27 cellular contexts compared by ENCODE assay signal in genomic region chr22:32746715-32747114, GRCh38. TPM values are rescaled to one million over a fixed set of nuclear protein-coding genes. Genes with fewer than 3 reads are reported as not detected.
DNase-seq lines count a peak whose midpoint lies in the region; ATAC-seq and TF ChIP-seq lines count a peak whose summit lies in the region.
"Had no signal": no experiment of that assay in that cellular context is flagged by ENCODE, and none has a peak within 500 bp of the region (broad histone marks: within the 10 kb centered on the region; RNA-seq: fewer than 3 reads in every experiment).

No MANE protein-coding gene starts in this region.

- WGBS in right cardiac atrium = 34% methylated on average over 3 of the region's 3 CpGs
- 20 to 56% (median 22%) methylated on average over 3 of the region's 3 CpGs for WGBS in psoas muscle, 3 donors

- peaks cover 8% of the 10 kb centered on the region for H3K27me3 Mint-ChIP-seq in chondrocyte (ENCODE audit: low read depth)

- DNase-seq in fibroblast of the aortic adventitia (ENCODE audit: low read depth) (peak; percentile 46), right cardiac atrium (peak; percentile 56 to 86 (median 74)), psoas muscle (peak in 1 of 2 donors; percentile 69), vagina (ENCODE audit: extremely low spot score in 2 of 2) (no peak), chondrocyte (ENCODE audit: low spot score) (no peak)
- DNase-seq in activated T-cell treated with anti-CD3 and anti-CD28 coated beads, Interleukin-2, amount 50 U/mL, for 48 hours = no peak
- DNase-seq: activated CD4-positive, alpha-beta T cell treated with anti-CD3 and anti-CD28 coated beads, Interleukin-2, amount 10 ng/mL, durations not matched to agents 7 days and 5 days; activated effector memory CD4-positive, alpha-beta T cell treated with anti-CD3 and anti-CD28 coated beads, Interleukin-2, amount 50 U/mL, for 16 hours; activated naive CD8-positive, alpha-beta T cell treated with anti-CD3 and anti-CD28 coated beads for 36 hours; activated T-cell treated with anti-CD3 and anti-CD28 coated beads, Interleukin-2, amount 50 U/mL, for 1 hour; aorta; colonic mucosa; DMS53; effector CD8-positive, alpha-beta T cell; glutamatergic neuron; HCEC 1CT; NCI-H446 treated with DMSO at 0.1 percent for 48 hours; NCI-H82; small intestine; T-cell; thyroid gland had no signal

- H3K4me1 Mint-ChIP-seq in chondrocyte (ENCODE audit: low read depth) = peaks cover 17% of the 10 kb centered on the region
- H3K4me1 Mint-ChIP-seq: activated CD4-positive, alpha-beta T cell treated with anti-CD3 and anti-CD28 coated beads, Interleukin-2, amount 10 ng/mL, durations not matched to agents 7 days and 5 days; activated naive CD8-positive, alpha-beta T cell treated with anti-CD3 and anti-CD28 coated beads for 36 hours; IgD-negative memory B cell; T-cell had no signal

- intact Hi-C loops in right cardiac atrium (cut with DNase I) = no loop called here
- intact Hi-C loops in psoas muscle (cut with DNase I) = no loop called here
- intact Hi-C loops in vagina (cut with DNase I) = no loop called here

- H3K4me1 ChIP-seq in right cardiac atrium (ENCODE audit: control insufficient read depth, insufficient read depth, low read length) = peaks cover 11% of the 10 kb centered on the region
- H3K4me1 ChIP-seq in psoas muscle = no peaks in the 10 kb centered on the region
- H3K4me1 ChIP-seq in vagina = peaks cover 40% of the 10 kb centered on the region
- H3K4me1 ChIP-seq: BLaER1, colonic mucosa, thyroid gland had no signal

- H3K27ac ChIP-seq in right cardiac atrium (ENCODE audit: low read length) (peak overlapping the region; percentile 83), psoas muscle (no peak overlapping the region), vagina (peak overlapping the region; percentile 82)
- H3K27ac ChIP-seq: BLaER1, colonic mucosa, thyroid gland had no signal

- TF ChIP-seq CTCF in fibroblast of the aortic adventitia (IDR thresholded peaks at IDR 0.05; ENCODE audit: insufficient read depth, low read length) (no peak), psoas muscle (IDR thresholded peaks at IDR 0.05) (no peak), vagina (IDR thresholded peaks at IDR 0.05) (no peak), chondrocyte (IDR thresholded peaks at IDR 0.05) (no peak)

- H3K4me3 Mint-ChIP-seq in chondrocyte (ENCODE audit: unreplicated experiment) = no peak overlapping the region
- H3K4me3 Mint-ChIP-seq: activated CD4-positive, alpha-beta T cell treated with anti-CD3 and anti-CD28 coated beads, Interleukin-2, amount 10 ng/mL, durations not matched to agents 7 days and 5 days; activated naive CD8-positive, alpha-beta T cell treated with anti-CD3 and anti-CD28 coated beads for 36 hours; natural killer cell treated with Interleukin-12 subunit alpha and Interleukin-12 subunit beta and Interleukin-15 and Interleukin-18, amount 100 ng/mL, for 72 hours; stimulated activated naive CD8-positive, alpha-beta T cell treated with anti-CD3 and anti-CD28 coated beads, Interleukin-15, Interleukin-2, amounts not matched to agents 100 ng/mL and 50 ng/mL, for 24 hours; T-cell had no signal

- no peaks in the 10 kb centered on the region for H3K9me3 Mint-ChIP-seq in chondrocyte (ENCODE audit: low read depth)
- H3K9me3 Mint-ChIP-seq: activated CD4-positive, alpha-beta T cell treated with anti-CD3 and anti-CD28 coated beads, Interleukin-2, amount 10 ng/mL, durations not matched to agents 7 days and 5 days; activated naive CD8-positive, alpha-beta T cell treated with anti-CD3 and anti-CD28 coated beads for 36 hours; IgD-negative memory B cell; natural killer cell treated with Interleukin-12 subunit alpha and Interleukin-12 subunit beta and Interleukin-15 and Interleukin-18, amount 100 ng/mL, for 72 hours; stimulated activated naive CD8-positive, alpha-beta T cell treated with anti-CD3 and anti-CD28 coated beads, Interleukin-15, Interleukin-2, amounts not matched to agents 100 ng/mL and 50 ng/mL, for 24 hours; T-cell had no signal

- no peak overlapping the region for H3K27ac Mint-ChIP-seq in chondrocyte (ENCODE audit: unreplicated experiment)
- H3K27ac Mint-ChIP-seq: activated CD4-positive, alpha-beta T cell treated with anti-CD3 and anti-CD28 coated beads, Interleukin-2, amount 10 ng/mL, durations not matched to agents 7 days and 5 days; activated naive CD8-positive, alpha-beta T cell treated with anti-CD3 and anti-CD28 coated beads for 36 hours; IgD-negative memory B cell; natural killer cell treated with Interleukin-12 subunit alpha and Interleukin-12 subunit beta and Interleukin-15 and Interleukin-18, amount 100 ng/mL, for 72 hours; stimulated activated naive CD8-positive, alpha-beta T cell treated with anti-CD3 and anti-CD28 coated beads, Interleukin-15, Interleukin-2, amounts not matched to agents 100 ng/mL and 50 ng/mL, for 24 hours; T-cell had no signal

- H3K9me3 ChIP-seq in right cardiac atrium (ENCODE audit: control insufficient read depth, low read length) (no peaks in the 10 kb centered on the region), psoas muscle (no peaks in the 10 kb centered on the region), vagina (no peaks in the 10 kb centered on the region)
- H3K9me3 ChIP-seq: BLaER1, colonic mucosa, thyroid gland had no signal

- H3K27me3 ChIP-seq in right cardiac atrium (ENCODE audit: control insufficient read depth, insufficient read depth) = no peaks in the 10 kb centered on the region
- H3K27me3 ChIP-seq in psoas muscle (ENCODE audit: insufficient read depth in 3 of 3, low read length in 2 of 3) = peaks cover 0 to 10% (median 4%) of the 10 kb centered on the region in 3 donors
- H3K27me3 ChIP-seq in vagina = no peaks in the 10 kb centered on the region
- H3K27me3 ChIP-seq: BLaER1, colonic mucosa, thyroid gland had no signal

- no peak for TF ChIP-seq POLR2A in vagina (IDR thresholded peaks at IDR 0.05)

- H3K36me3 Mint-ChIP-seq in chondrocyte (ENCODE audit: low read depth) = no peaks in the 10 kb centered on the region
- H3K36me3 Mint-ChIP-seq: activated naive CD8-positive, alpha-beta T cell treated with anti-CD3 and anti-CD28 coated beads for 36 hours; IgD-negative memory B cell; natural killer cell treated with Interleukin-12 subunit alpha and Interleukin-12 subunit beta and Interleukin-15 and Interleukin-18, amount 100 ng/mL, for 72 hours; T-cell had no signal

- no peak overlapping the region for H3K4me3 ChIP-seq in fibroblast of the aortic adventitia (ENCODE audit: low read depth, low read length)
- no peak overlapping the region for H3K4me3 ChIP-seq in right cardiac atrium (ENCODE audit: low read length)
- no peak overlapping the region for H3K4me3 ChIP-seq in psoas muscle
- no peak overlapping the region for H3K4me3 ChIP-seq in vagina
- H3K4me3 ChIP-seq: BLaER1, colonic mucosa, lung, thyroid gland had no signal

- H3K36me3 ChIP-seq in psoas muscle (ENCODE audit: insufficient read depth in 1 of 2, low read depth in 1 of 2) = no peaks in the 10 kb centered on the region
- H3K36me3 ChIP-seq in vagina = no peaks in the 10 kb centered on the region
- H3K36me3 ChIP-seq: BLaER1, colonic mucosa, thyroid gland had no signal

- peak; percentile 59 to 65 for ATAC-seq in right cardiac atrium
- ATAC-seq in psoas muscle = peak in 3 of 4 donors; percentile 20 to 52 (median 21)
- no peak for ATAC-seq in HG02885 (IDR thresholded peaks at IDR 0.05; ENCODE audit: poor library complexity, unreplicated experiment)
- ATAC-seq: natural killer cell treated with Interleukin-12 subunit alpha and Interleukin-12 subunit beta and Interleukin-15 and Interleukin-18, amount 100 ng/mL, for 72 hours; T-cell had no signal

RNA-seq across cellular contexts. Expression of gene TIMP3, which starts 54.8 kb away (rescaled TPM):
- total RNA-seq in fibroblast of the aortic adventitia (ENCODE audit: low replicate concordance) = 153 and 329 TPM in 2 replicates
- 100 to 1,000 TPM; 488 to 893 (median 598) TPM for total RNA-seq in right cardiac atrium
- polyA plus RNA-seq in right cardiac atrium = 412 TPM
- total RNA-seq in psoas muscle = 100 to 1,000 TPM in 2 of 4 donors, 10 to 100 TPM in 2; 65.0 to 160 (median 92.5) TPM
- polyA plus RNA-seq in psoas muscle = 10 to 100 TPM; 58.6 to 80.7 (median 65.0) TPM
- total RNA-seq in vagina = 262 TPM
- total RNA-seq in chondrocyte = 51.1 to 126 TPM (median 126 TPM) in 3 replicates
- total RNA-seq: activated CD4-positive, alpha-beta T cell treated with anti-CD3 and anti-CD28 coated beads, Interleukin-2, amount 10 ng/mL, durations not matched to agents 7 days and 5 days; natural killer cell treated with Interleukin-12 subunit alpha and Interleukin-12 subunit beta and Interleukin-15 and Interleukin-18, amount 100 ng/mL, for 72 hours had no signal
- polyA plus RNA-seq: IgD-negative memory B cell had no signal

Comparison
In these comparisons a context has a peak if more than half of its experiments do, and no peak if none do; other contexts are left out.
1. DNase-seq: peak in fibroblast of the aortic adventitia (single experiment) and right cardiac atrium (3 of 3); none in vagina (0 of 2), chondrocyte (single experiment) and activated T-cell treated with anti-CD3 and anti-CD28 coated beads, Interleukin-2, amount 50 U/mL, for 48 hours (0 of 2).